8 cellular contexts compared by ENCODE assay signal in the genomic region with DNA sequence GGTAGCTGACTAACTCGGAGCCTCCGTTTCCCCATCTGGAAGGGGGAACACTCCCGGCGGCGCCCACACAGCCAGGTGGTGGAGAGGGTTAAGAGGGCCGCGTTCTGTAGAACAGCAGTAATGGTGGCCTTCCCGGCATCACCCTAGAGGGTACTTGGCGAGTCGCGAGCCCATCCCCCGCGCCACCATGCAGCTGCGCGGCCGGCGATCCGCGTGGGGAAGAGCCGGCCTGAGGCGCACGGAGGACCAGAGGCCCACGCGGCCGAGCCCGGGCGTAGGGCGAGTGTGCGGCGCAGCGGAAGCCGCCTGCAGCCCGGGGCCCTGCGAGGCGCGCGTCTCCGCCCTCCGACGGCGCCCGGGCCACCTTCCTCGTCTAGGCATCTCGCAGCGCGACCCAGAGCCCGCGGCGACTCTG. TPM values are rescaled to one million over a fixed set of nuclear protein-coding genes. Genes with fewer than 3 reads are reported as not detected.
DNase-seq lines count a peak whose midpoint lies in the region; ATAC-seq and TF ChIP-seq lines count a peak whose summit lies in the region.

No MANE protein-coding gene starts in this region.

- DNase-seq in Daoy (ENCODE audit: low read depth) (peak; percentile 26), KBM-7 (peak; percentile 32), fibroblast of the aortic adventitia (ENCODE audit: low read depth) (no peak), osteoblast (ENCODE audit: insufficient read length, low spot score, missing footprints) (peak; percentile 91), aorta (no peak), glomerular visceral epithelial cell (ENCODE audit: extremely low spot score) (no peak)
- peak; percentile 74 for DNase-seq in activated T-cell treated with anti-CD3 and anti-CD28 coated beads, Interleukin-2, amount 50 U/mL, for 24 hours

- H3K27me3 ChIP-seq in osteoblast (ENCODE audit: insufficient read depth, low read length) (no peaks in the 10 kb centered on the region), aorta (ENCODE audit: control insufficient read depth in 1 of 2, insufficient read depth in 2 of 2, low read length in 1 of 2) (no peaks in the 10 kb centered on the region)

- no peaks in the 10 kb centered on the region for H3K9me3 ChIP-seq in osteoblast (ENCODE audit: low read depth, low read length)
- no peaks in the 10 kb centered on the region for H3K9me3 ChIP-seq in aorta (ENCODE audit: control insufficient read depth, low read length)

- peaks cover 29% of the 10 kb centered on the region for H3K4me1 ChIP-seq in osteoblast (ENCODE audit: insufficient read depth, low read length)
- H3K4me1 ChIP-seq in aorta (ENCODE audit: control insufficient read depth in 1 of 2, insufficient read depth in 2 of 2, low read length in 2 of 2) = peaks cover 0 to 2% of the 10 kb centered on the region in 2 donors

- 0 to 1% methylated on average over 44 to 49 of the region's 49 CpGs for WGBS in aorta, 2 donors

- in situ Hi-C loops in KBM-7 (cut with MboI; ENCODE audit: low pct_unique_long_range_greater_than_20kb, low sequenced_read_pairs) = no loop called here

- H3K4me3 ChIP-seq in fibroblast of the aortic adventitia (ENCODE audit: low read depth, low read length) (peak overlapping the region; percentile 98), osteoblast (ENCODE audit: insufficient read depth, low read length) (peak overlapping the region; percentile 97), aorta (ENCODE audit: low read length in 2 of 2) (peak overlapping the region; percentile 75 to 93)

- H3K27ac Mint-ChIP-seq in activated T-cell treated with anti-CD3 and anti-CD28 coated beads, Interleukin-2, amount 50 U/mL, for 24 hours = peak overlapping the region; percentile 91

- intact Hi-C loops in aorta (cut with DNase I) = no loop called here

- H3K27ac ChIP-seq in osteoblast (ENCODE audit: low read depth, low read length) (peak overlapping the region; percentile 60), aorta (ENCODE audit: low read depth in 1 of 2, low read length in 2 of 2) (peak overlapping the region in 1 of 2 donors; percentile 46)

- no peaks in the 10 kb centered on the region for H3K36me3 ChIP-seq in osteoblast (ENCODE audit: insufficient read depth, low read length)
- H3K36me3 ChIP-seq in aorta (ENCODE audit: control insufficient read depth in 1 of 2, insufficient read depth in 2 of 2, low read length in 1 of 2) = no peaks in the 10 kb centered on the region

- ATAC-seq in GM21529 (IDR thresholded peaks at IDR 0.05; ENCODE audit: unreplicated experiment) (peak; percentile 41), aorta (ENCODE audit: low FRiP score) (peak; percentile 19)

- no peaks in the 10 kb centered on the region for H3K27me3 Mint-ChIP-seq in activated T-cell treated with anti-CD3 and anti-CD28 coated beads, Interleukin-2, amount 50 U/mL, for 24 hours

- H2AFZ ChIP-seq in osteoblast (ENCODE audit: low read length) = peak overlapping the region; percentile 59

- H3K4me1 Mint-ChIP-seq in activated T-cell treated with anti-CD3 and anti-CD28 coated beads, Interleukin-2, amount 50 U/mL, for 24 hours (ENCODE audit: low read depth) = peaks cover 40% of the 10 kb centered on the region

- H3K36me3 Mint-ChIP-seq in activated T-cell treated with anti-CD3 and anti-CD28 coated beads, Interleukin-2, amount 50 U/mL, for 24 hours (ENCODE audit: low read depth) = peaks cover 42% of the 10 kb centered on the region

- peak overlapping the region; percentile 89 for H3K4me2 ChIP-seq in osteoblast (ENCODE audit: insufficient read depth, low read length)

- TF ChIP-seq CTCF in fibroblast of the aortic adventitia (IDR thresholded peaks at IDR 0.05; ENCODE audit: insufficient read depth, low read length) (no peak), osteoblast (IDR thresholded peaks at IDR 0.05; ENCODE audit: extremely low read depth, low read depth, low read length) (no peak)

- peaks cover 54% of the 10 kb centered on the region for H3K79me2 ChIP-seq in osteoblast (ENCODE audit: insufficient read depth, low read length)

- H4K20me1 ChIP-seq in osteoblast (ENCODE audit: insufficient read depth, low read length) = peaks cover 44% of the 10 kb centered on the region

- no peaks in the 10 kb centered on the region for H3K9me3 Mint-ChIP-seq in activated T-cell treated with anti-CD3 and anti-CD28 coated beads, Interleukin-2, amount 50 U/mL, for 24 hours

- peak overlapping the region; percentile 93 for H3K4me3 Mint-ChIP-seq in activated T-cell treated with anti-CD3 and anti-CD28 coated beads, Interleukin-2, amount 50 U/mL, for 24 hours

RNA-seq across cellular contexts. Expression of gene TKT, which starts 0.5 kb away (rescaled TPM):
- 197 and 212 TPM in 2 replicates for total RNA-seq in Daoy (2014; rRNA removed; shearing (Covaris generic))
- total RNA-seq in fibroblast of the aortic adventitia (ENCODE audit: low replicate concordance) (265 and 457 TPM in 2 replicates), osteoblast (413 and 453 TPM in 2 replicates), aorta (100 to 1,000 TPM; 109 to 183 TPM)
- polyA plus RNA-seq in aorta = 100 to 1,000 TPM in 1 of 2 donors, 10 to 100 TPM in 1; 92.4 to 208 TPM

Comparison
In these comparisons a context has a peak if more than half of its experiments do, and no peak if none do; other contexts are left out.
1. DNase-seq: peak in Daoy (single experiment), KBM-7 (single experiment), activated T-cell treated with anti-CD3 and anti-CD28 coated beads, Interleukin-2, amount 50 U/mL, for 24 hours (single experiment) and osteoblast (single experiment); none in fibroblast of the aortic adventitia (single experiment), aorta (0 of 2) and glomerular visceral epithelial cell (single experiment).
2. Peak in every context shown above with its lines, with median percentiles within 50 percentile points of each other: H3K4me3 ChIP-seq.